27 cellular contexts compared by ENCODE assay signal in genomic region chr7:13633857-13634256, GRCh38.
DNase-seq lines count a peak whose midpoint lies in the region; ATAC-seq, FAIRE-seq and TF ChIP-seq lines count a peak whose summit lies in the region.
"Had no signal": no experiment of that assay in that cellular context is flagged by ENCODE, and none has a peak within 500 bp of the region (broad histone marks: within the 10 kb centered on the region; RNA-seq: fewer than 3 reads in every experiment).

No MANE protein-coding gene starts in this region.

- H3K9me1 ChIP-seq in IMR-90 (ENCODE audit: insufficient read depth, low read length) = no peaks in the 10 kb centered on the region

- in situ Hi-C loops in IMR-90 (cut with MboI; ENCODE audit: low sequenced_read_pairs) = no loop called here

- no peak overlapping the region for H3K4ac ChIP-seq in IMR-90 (ENCODE audit: low read depth, low read length)
- H3K4ac ChIP-seq in mesendoderm (ENCODE audit: low read depth, low read length) = no peak overlapping the region

- H3K14ac ChIP-seq in IMR-90 (replicated peaks; ENCODE audit: low read depth, low read length) = no peak overlapping the region

- no peak overlapping the region for H2BK120ac ChIP-seq in IMR-90 (ENCODE audit: low read depth, low read length)
- H2BK120ac ChIP-seq in mesendoderm (ENCODE audit: low read depth, low read length) = no peak overlapping the region

- H3K4me3 ChIP-seq in IMR-90 (ENCODE audit: insufficient read depth, low read depth, low read length) = no peak overlapping the region
- H3K4me3 ChIP-seq in bronchial epithelial cell (ENCODE audit: low read depth, low read length) = no peak overlapping the region
- H3K4me3 ChIP-seq in fibroblast of villous mesenchyme (ENCODE audit: low read depth, low read length) = no peak overlapping the region
- no peak overlapping the region for H3K4me3 ChIP-seq in mesendoderm (ENCODE audit: low read length)

- no peak overlapping the region for H2BK5ac ChIP-seq in IMR-90 (ENCODE audit: low read depth, low read length, poor library complexity, severe bottlenecking)
- H2BK5ac ChIP-seq in mesendoderm (ENCODE audit: low read length) = no peak overlapping the region

- H3K27me3 ChIP-seq in IMR-90 (ENCODE audit: control insufficient read depth, insufficient read depth, low read length) (no peaks in the 10 kb centered on the region), bronchial epithelial cell (ENCODE audit: control insufficient read depth, insufficient read depth, low read length) (no peaks in the 10 kb centered on the region), mesendoderm (ENCODE audit: insufficient read depth, low read length, poor library complexity) (no peaks in the 10 kb centered on the region)
- H3K27me3 ChIP-seq: BE2C had no signal

- peak; percentile 60 for DNase-seq in IMR-90
- peak; percentile 8 for DNase-seq in bronchial epithelial cell (ENCODE audit: low read depth)
- DNase-seq in fibroblast of villous mesenchyme (ENCODE audit: low read depth) = peak; percentile 34
- DNase-seq in SKM-1 (lab: John Stamatoyannopoulos, UW; ENCODE audit: unreplicated experiment) = no peak
- DNase-seq in SK-N-DZ (ENCODE audit: low spot score) = no peak
- no peak for DNase-seq in mesendoderm
- no peak for DNase-seq in stimulated activated CD4-positive, alpha-beta T cell treated with anti-CD3 and anti-CD28 coated beads, Interleukin-12 subunit alpha, Interleukin-12 subunit beta, amount 100 ng/mL, for 4 hours
- DNase-seq: BE2C; DMS53; EL; H7; HFFc6; KBM-7; NCI-H1092 treated with DMSO at 0.1 percent for 48 hours; NCI-H1436 treated with DMSO at 0.1 percent for 48 hours; NCI-H2029; NCI-H2227 treated with DMSO at 0.1 percent for 48 hours; NCI-H510A treated with DMSO at 0.1 percent for 48 hours; NCI-H774; NK-92 treated with Interleukin-12 subunit alpha and Interleukin-12 subunit beta, amount 100 ng/mL, for 24 hours; SHP77 treated with DMSO at 0.1 percent for 48 hours; SK-N-SH had no signal

- H3K79me2 ChIP-seq in mesendoderm (ENCODE audit: control insufficient read depth, insufficient read depth, low read length) = no peaks in the 10 kb centered on the region

- H3K79me1 ChIP-seq in IMR-90 (ENCODE audit: low read depth in 1 of 2, low read length in 2 of 2) (no peaks in the 10 kb centered on the region), mesendoderm (ENCODE audit: low read length) (no peaks in the 10 kb centered on the region)

- TF ChIP-seq RAD21 in IMR-90 (IDR thresholded peaks at IDR 0.05; ENCODE audit: low read length) = no peak

- H3K23ac ChIP-seq in IMR-90 (ENCODE audit: low read depth, low read length) (no peak overlapping the region), mesendoderm (ENCODE audit: low read length) (no peak overlapping the region)

- H3K36me3 ChIP-seq in IMR-90 (ENCODE audit: control insufficient read depth, insufficient read depth, low read length) (no peaks in the 10 kb centered on the region), bronchial epithelial cell (ENCODE audit: control insufficient read depth, insufficient read depth, low read length) (no peaks in the 10 kb centered on the region), mesendoderm (ENCODE audit: control insufficient read depth, insufficient read depth, low read length) (no peaks in the 10 kb centered on the region)
- H3K36me3 ChIP-seq: BE2C had no signal

- H3K9ac ChIP-seq in IMR-90 (ENCODE audit: low read depth, low read length) = no peak overlapping the region
- H3K9ac ChIP-seq in mesendoderm (ENCODE audit: low read length) = no peak overlapping the region
- H3K9ac ChIP-seq: SK-N-SH had no signal

- POLR2A ChIA-PET in IMR-90 (lab: Charles Lee; ENCODE audit: unreplicated experiment) = no interaction called here

- no TSS peak for BruUV-seq in IMR-90 (replicated peaks; lab: Mats Ljungman, UMichigan)

- no peak for TF ChIP-seq CTCF in IMR-90 (conservative IDR thresholded peaks at IDR 0.05; ENCODE audit: low read depth, low read length)
- TF ChIP-seq CTCF in bronchial epithelial cell (IDR thresholded peaks at IDR 0.05; ENCODE audit: insufficient read depth, low read length, severe bottlenecking) = no peak
- no peak for TF ChIP-seq CTCF in fibroblast of villous mesenchyme (IDR thresholded peaks at IDR 0.05; ENCODE audit: insufficient read depth, low read depth, low read length)

- H2AK5ac ChIP-seq in IMR-90 (ENCODE audit: low read depth, low read length) = no peak overlapping the region
- no peak overlapping the region for H2AK5ac ChIP-seq in mesendoderm (ENCODE audit: low read length)

- no peak overlapping the region for H2BK20ac ChIP-seq in IMR-90 (ENCODE audit: low read depth, low read length)

- H2BK15ac ChIP-seq in IMR-90 (ENCODE audit: low read depth, low read length) (no peak overlapping the region), mesendoderm (replicated peaks; ENCODE audit: low read depth) (no peak overlapping the region)

- H3K18ac ChIP-seq in IMR-90 (ENCODE audit: low read depth, low read length) (no peak overlapping the region), mesendoderm (ENCODE audit: low read length) (no peak overlapping the region)

- dilution Hi-C loops in IMR-90 (cut with HindIII; ENCODE audit: low sequenced_read_pairs, unreplicated experiment) = no loop called here

- no peaks in the 10 kb centered on the region for H3K4me1 ChIP-seq in IMR-90 (ENCODE audit: control insufficient read depth, insufficient read depth, low read length)
- no peaks in the 10 kb centered on the region for H3K4me1 ChIP-seq in mesendoderm (ENCODE audit: control insufficient read depth, low read depth, low read length)
- H3K4me1 ChIP-seq: BE2C had no signal

- H4K20me1 ChIP-seq in IMR-90 (ENCODE audit: insufficient read depth, low read length) = no peaks in the 10 kb centered on the region

- no peak for ATAC-seq in IMR-90 (ENCODE audit: low read depth)
- ATAC-seq: HepG2 had no signal

- H4K5ac ChIP-seq in IMR-90 (ENCODE audit: low read depth, low read length) (no peak overlapping the region), mesendoderm (ENCODE audit: low read length) (no peak overlapping the region)

- TF ChIP-seq POLR2A in IMR-90 (IDR thresholded peaks at IDR 0.05; ENCODE audit: low read depth, low read length) = no peak

- no peaks in the 10 kb centered on the region for H3K9me3 ChIP-seq in IMR-90 (ENCODE audit: control insufficient read depth, insufficient read depth, low read length)
- H3K9me3 ChIP-seq: BE2C, SK-N-SH had no signal

- no peak overlapping the region for H2AK9ac ChIP-seq in IMR-90 (replicated peaks; ENCODE audit: low read depth, low read length, poor library complexity)

- H3K4me2 ChIP-seq in IMR-90 (ENCODE audit: low read depth, low read length) (no peak overlapping the region), mesendoderm (ENCODE audit: low read length) (no peak overlapping the region)
- H3K4me2 ChIP-seq: SK-N-SH had no signal

- H2AFZ ChIP-seq in IMR-90 (replicated peaks; ENCODE audit: low read length, poor library complexity) = no peak overlapping the region

- H4K8ac ChIP-seq in IMR-90 (ENCODE audit: low read depth in 2 of 2, low read length in 2 of 2) = no peak overlapping the region
- H4K8ac ChIP-seq in mesendoderm (ENCODE audit: low read depth, low read length) = no peak overlapping the region

- H3K56ac ChIP-seq in IMR-90 (ENCODE audit: extremely low read depth, insufficient read depth, low read length) (no peak overlapping the region), mesendoderm (ENCODE audit: low read length) (no peak overlapping the region)

- no peak for FAIRE-seq in bronchial epithelial cell (lab: Jason Lieb, UNC)
- FAIRE-seq: D721Med, GM19239, HepG2 had no signal

- no CpG with 5 or more reads among the region's 3 CpGs for WGBS in IMR-90 (ENCODE audit: extremely low coverage in 2 of 2, insufficient read length in 1 of 2), 2 experiments
- WGBS in mesendoderm (ENCODE audit: extremely low coverage, insufficient coverage, low lambda C conversion rate) = no CpG with 5 or more reads among the region's 3 CpGs

- no peak overlapping the region for H4K91ac ChIP-seq in IMR-90 (ENCODE audit: insufficient read depth, low read depth, low read length)

- intact Hi-C loops in IMR-90 (cut with micrococcal nuclease) = no loop called here

- no peak overlapping the region for H3K27ac ChIP-seq in IMR-90 (ENCODE audit: insufficient read depth, low read length)
- no peak overlapping the region for H3K27ac ChIP-seq in mesendoderm (ENCODE audit: low read depth, low read length)
- H3K27ac ChIP-seq: HL-60, RWPE1 had no signal

- CTCF ChIA-PET in IMR-90 (lab: Yijun Ruan, JAX) = no interaction called here

TF ChIP-seq in IMR-90, 13 proteins besides CTCF, POLR2A, EP300 and RAD21:
- TF ChIP-seq FOS (IDR thresholded peaks at IDR 0.05; ENCODE audit: low read depth, low read length) = no peak
- peak; percentile 58; the same call in 1 of the 2 replicates for TF ChIP-seq CEBPB (IDR thresholded peaks at IDR 0.05; ENCODE audit: low read depth, low read length)
TF ChIP-seq in IMR-90: peak in this region for 1.

Comparison
In these comparisons a context has a peak if more than half of its experiments do, and no peak if none do; other contexts are left out.
1. DNase-seq: peak in IMR-90 (single experiment), bronchial epithelial cell (single experiment) and fibroblast of villous mesenchyme (single experiment); none in SKM-1 (single experiment), SK-N-DZ (single experiment), mesendoderm (single experiment) and stimulated activated CD4-positive, alpha-beta T cell treated with anti-CD3 and anti-CD28 coated beads, Interleukin-12 subunit alpha, Interleukin-12 subunit beta, amount 100 ng/mL, for 4 hours (single experiment).